In the genomic region with DNA sequence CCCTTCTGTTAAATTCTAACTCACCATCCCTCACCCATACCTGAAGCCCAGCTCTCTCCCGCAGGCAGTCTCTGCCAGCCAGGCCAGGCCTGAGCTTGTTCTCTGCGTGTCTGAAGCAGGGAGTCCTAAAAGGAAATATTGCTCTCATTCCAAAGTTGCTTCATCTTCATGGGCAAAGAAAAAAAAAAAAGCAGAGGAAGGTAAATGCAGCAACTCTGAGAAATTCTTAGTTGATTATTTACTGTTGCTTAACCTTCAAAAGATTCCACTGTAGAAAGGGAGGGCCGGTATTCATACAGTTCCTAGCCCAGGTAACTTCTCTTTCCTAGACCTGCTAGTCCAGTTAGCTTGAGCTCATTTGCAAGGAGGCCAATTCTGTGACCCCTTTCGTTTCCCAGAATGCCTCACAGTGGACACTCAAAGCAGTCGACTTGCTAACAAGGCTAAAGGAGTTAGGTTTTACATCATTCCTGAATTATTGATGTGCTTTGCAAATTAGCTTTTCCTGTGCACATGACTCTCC, we compare ENCODE assay signal across 16 cellular contexts.
DNase-seq lines count a peak whose midpoint lies in the region; ATAC-seq and TF ChIP-seq lines count a peak whose summit lies in the region.
"Had no signal": no experiment of that assay in that cellular context is flagged by ENCODE, and none has a peak within 500 bp of the region (broad histone marks: within the 10 kb centered on the region; RNA-seq: fewer than 3 reads in every experiment).

No MANE protein-coding gene starts in this region.

- H3K27me3 Mint-ChIP-seq in CD8-positive, alpha-beta memory T cell, result peaks cover 0 to 4% of the 10 kb centered on the region in 2 donors

- H3K4me3 Mint-ChIP-seq in CD8-positive, alpha-beta memory T cell, result no peak overlapping the region
- H3K4me3 Mint-ChIP-seq: activated T-cell treated with anti-CD3 and anti-CD28 coated beads, Interleukin-2, amount 50 U/mL, for 4 hours had no signal

- DNase-seq in NOMO-1 treated with DMSO at 0.1 percent for 48 hours (lab: John Stamatoyannopoulos, UW; ENCODE audit: unreplicated experiment) (peak; percentile 35), NOMO-1 treated with dmso at 0.1 percent for 144 hours (lab: John Stamatoyannopoulos, UW; ENCODE audit: unreplicated experiment) (no peak), fibroblast of mammary gland (ENCODE audit: low read depth) (peak; percentile 23), mucosa of descending colon (no peak), NCI-H69 (lab: John Stamatoyannopoulos, UW) (no peak)
- DNase-seq in activated naive CD4-positive, alpha-beta T cell treated with Interleukin-2 at 50 U/mL for 16 hours, result no peak
- DNase-seq in CD8-positive, alpha-beta memory T cell, result no peak
- DNase-seq: activated T-cell treated with anti-CD3 and anti-CD28 coated beads, Interleukin-2, amount 50 U/mL, for 4 hours; anterior cingulate cortex; effector CD4-positive, alpha-beta T cell; hypothalamus; NCI-H1105; small intestine; SW 1271 had no signal

- peaks cover 12% of the 10 kb centered on the region for H3K4me1 ChIP-seq in mucosa of descending colon (ENCODE audit: low read depth)
- no peaks in the 10 kb centered on the region for H3K4me1 ChIP-seq in CD8-positive, alpha-beta memory T cell (ENCODE audit: insufficient read depth, low read length)

- intact Hi-C loops in mucosa of descending colon (cut with DNase I, micrococcal nuclease), result no loop called here

- H3K27ac ChIP-seq in CD8-positive, alpha-beta memory T cell (ENCODE audit: low read depth, low read length), result no peak overlapping the region
- H3K27ac ChIP-seq: thoracic aorta had no signal

- H3K4me3 ChIP-seq in fibroblast of mammary gland (ENCODE audit: control insufficient read depth, low read depth, low read length) (no peak overlapping the region), mucosa of descending colon (no peak overlapping the region)
- H3K4me3 ChIP-seq in CD8-positive, alpha-beta memory T cell (ENCODE audit: low read length), result no peak overlapping the region
- H3K4me3 ChIP-seq: thoracic aorta had no signal

- no peaks in the 10 kb centered on the region for H3K4me1 Mint-ChIP-seq in CD8-positive, alpha-beta memory T cell

- CTCF ChIA-PET in CD8-positive, alpha-beta memory T cell (lab: Charles Lee), result interaction anchor here (0.6 to 0.9 kb wide), 2 partner anchors 25 to 979 kb away, joined by 3 read pairs; no protein-coding TSS in a partner anchor

- POLR2A ChIA-PET in CD8-positive, alpha-beta memory T cell (lab: Charles Lee), result no interaction called here

- H3K27ac Mint-ChIP-seq in CD8-positive, alpha-beta memory T cell, result no peak overlapping the region

- H3K9me3 Mint-ChIP-seq in CD8-positive, alpha-beta memory T cell, result no peaks in the 10 kb centered on the region
- H3K9me3 Mint-ChIP-seq: activated T-cell treated with anti-CD3 and anti-CD28 coated beads, Interleukin-2, amount 50 U/mL, for 4 hours had no signal

- ATAC-seq in mucosa of descending colon, result peak; percentile 73
- no peak for ATAC-seq in HG03571 (IDR thresholded peaks at IDR 0.05; ENCODE audit: unreplicated experiment)
- ATAC-seq: activated T-cell treated with anti-CD3 and anti-CD28 coated beads, Interleukin-2, amount 50 U/mL, for 4 hours had no signal

- TF ChIP-seq CTCF in fibroblast of mammary gland (conservative IDR thresholded peaks at IDR 0.05; ENCODE audit: control insufficient read depth, insufficient read depth, low read depth, low read length), result no peak
- no peak for TF ChIP-seq CTCF in mucosa of descending colon (IDR thresholded peaks at IDR 0.05)

- H3K27me3 ChIP-seq in CD8-positive, alpha-beta memory T cell (ENCODE audit: insufficient read depth, low read length, poor library complexity, severe bottlenecking), result no peaks in the 10 kb centered on the region

- no peaks in the 10 kb centered on the region for H3K9me3 ChIP-seq in mucosa of descending colon
- no peaks in the 10 kb centered on the region for H3K9me3 ChIP-seq in CD8-positive, alpha-beta memory T cell (ENCODE audit: low read length)
- H3K9me3 ChIP-seq: thoracic aorta had no signal

- no peaks in the 10 kb centered on the region for H3K36me3 Mint-ChIP-seq in CD8-positive, alpha-beta memory T cell

- no peaks in the 10 kb centered on the region for H3K36me3 ChIP-seq in mucosa of descending colon (ENCODE audit: low read depth)
- H3K36me3 ChIP-seq in CD8-positive, alpha-beta memory T cell (ENCODE audit: insufficient read depth, low read length), result no peaks in the 10 kb centered on the region
- H3K36me3 ChIP-seq: thoracic aorta had no signal

Comparison
In these comparisons a context has a peak if more than half of its experiments do, and no peak if none do; other contexts are left out.
1. DNase-seq: peak in NOMO-1 treated with DMSO at 0.1 percent for 48 hours (single experiment) and fibroblast of mammary gland (single experiment); none in NOMO-1 treated with dmso at 0.1 percent for 144 hours (single experiment), mucosa of descending colon (0 of 3), activated naive CD4-positive, alpha-beta T cell treated with Interleukin-2 at 50 U/mL for 16 hours (single experiment), NCI-H69 (single experiment) and CD8-positive, alpha-beta memory T cell (0 of 5).